1 cellular context compared by ENCODE assay signal in the genomic region with DNA sequence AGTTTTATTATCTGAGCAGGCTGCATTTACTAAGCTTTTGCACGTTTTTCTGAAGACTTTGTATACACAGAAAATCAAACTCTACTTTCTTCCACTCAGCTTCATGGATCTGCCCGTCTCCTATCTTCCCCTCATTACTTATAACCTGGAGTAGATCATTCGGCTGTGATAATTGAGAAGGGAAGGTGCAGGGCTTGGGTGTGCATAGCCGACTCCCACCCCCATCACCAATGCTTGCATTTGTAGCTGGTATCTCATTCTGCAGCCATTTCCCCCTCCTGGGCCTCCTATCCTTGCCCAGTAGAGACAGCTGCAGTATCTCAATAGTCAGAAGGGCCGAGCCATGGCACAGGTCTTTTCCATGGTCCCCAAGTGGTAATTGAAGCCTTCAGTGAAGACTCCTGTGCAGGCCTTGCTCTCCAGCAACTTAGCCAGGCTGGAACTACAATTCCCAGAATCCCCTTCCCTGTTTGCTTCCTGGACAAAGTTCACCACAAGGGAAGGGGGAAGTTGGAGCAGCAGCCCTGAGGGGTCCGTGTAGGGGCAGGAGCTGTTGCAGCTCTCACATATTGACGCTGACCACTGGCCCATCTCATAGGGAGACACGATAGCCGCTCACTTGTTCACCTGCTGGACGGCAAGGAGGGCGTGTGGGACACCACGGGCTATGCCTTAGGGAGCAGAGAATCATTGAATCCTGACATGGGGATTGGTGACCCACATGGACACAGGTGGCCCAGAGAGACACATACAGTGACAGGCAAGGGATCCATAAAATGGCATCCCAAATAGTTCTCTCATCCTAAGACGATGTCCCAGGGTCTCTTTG.
TF ChIP-seq lines count a peak whose summit lies in the region.

No MANE protein-coding gene starts in this region.

TF ChIP-seq in K562, 482 proteins besides CTCF, POLR2A, EP300 and RAD21 (continued from another document and continues in another):
- no peak for TF ChIP-seq KDM1A (IDR thresholded peaks at IDR 0.05)
- TF ChIP-seq, protein P1, sequence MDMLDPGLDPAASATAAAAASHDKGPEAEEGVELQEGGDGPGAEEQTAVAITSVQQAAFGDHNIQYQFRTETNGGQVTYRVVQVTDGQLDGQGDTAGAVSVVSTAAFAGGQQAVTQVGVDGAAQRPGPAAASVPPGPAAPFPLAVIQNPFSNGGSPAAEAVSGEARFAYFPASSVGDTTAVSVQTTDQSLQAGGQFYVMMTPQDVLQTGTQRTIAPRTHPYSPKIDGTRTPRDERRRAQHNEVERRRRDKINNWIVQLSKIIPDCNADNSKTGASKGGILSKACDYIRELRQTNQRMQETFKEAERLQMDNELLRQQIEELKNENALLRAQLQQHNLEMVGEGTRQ (CRISPR knock-in tag; IDR thresholded peaks at IDR 0.05): no peak
- TF ChIP-seq NFXL1 (CRISPR knock-in tag; IDR thresholded peaks at IDR 0.05): no peak
- TF ChIP-seq, protein P2, sequence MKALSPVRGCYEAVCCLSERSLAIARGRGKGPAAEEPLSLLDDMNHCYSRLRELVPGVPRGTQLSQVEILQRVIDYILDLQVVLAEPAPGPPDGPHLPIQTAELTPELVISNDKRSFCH (CRISPR knock-in tag; IDR thresholded peaks at IDR 0.05): no peak
- TF ChIP-seq, protein P2 (tag; IDR thresholded peaks at IDR 0.05): 0 out of 2 replicates have a peak, but pooled peaks have one; percentile 56
- no peak for TF ChIP-seq U2AF1 (optimal IDR thresholded peaks at IDR 0.05; ENCODE audit: low read depth, low read length)
- TF ChIP-seq NCOA6 (IDR thresholded peaks at IDR 0.05): no peak
- no peak for TF ChIP-seq GATAD2A (IDR thresholded peaks at IDR 0.05)
- no peak for TF ChIP-seq FOXJ2 (tag; IDR thresholded peaks at IDR 0.05)
- TF ChIP-seq, protein P3, sequence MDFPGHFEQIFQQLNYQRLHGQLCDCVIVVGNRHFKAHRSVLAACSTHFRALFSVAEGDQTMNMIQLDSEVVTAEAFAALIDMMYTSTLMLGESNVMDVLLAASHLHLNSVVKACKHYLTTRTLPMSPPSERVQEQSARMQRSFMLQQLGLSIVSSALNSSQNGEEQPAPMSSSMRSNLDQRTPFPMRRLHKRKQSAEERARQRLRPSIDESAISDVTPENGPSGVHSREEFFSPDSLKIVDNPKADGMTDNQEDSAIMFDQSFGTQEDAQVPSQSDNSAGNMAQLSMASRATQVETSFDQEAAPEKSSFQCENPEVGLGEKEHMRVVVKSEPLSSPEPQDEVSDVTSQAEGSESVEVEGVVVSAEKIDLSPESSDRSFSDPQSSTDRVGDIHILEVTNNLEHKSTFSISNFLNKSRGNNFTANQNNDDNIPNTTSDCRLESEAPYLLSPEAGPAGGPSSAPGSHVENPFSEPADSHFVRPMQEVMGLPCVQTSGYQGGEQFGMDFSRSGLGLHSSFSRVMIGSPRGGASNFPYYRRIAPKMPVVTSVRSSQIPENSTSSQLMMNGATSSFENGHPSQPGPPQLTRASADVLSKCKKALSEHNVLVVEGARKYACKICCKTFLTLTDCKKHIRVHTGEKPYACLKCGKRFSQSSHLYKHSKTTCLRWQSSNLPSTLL (IDR thresholded peaks at IDR 0.05): no peak
- no peak for TF ChIP-seq ZNF133 (CRISPR knock-in tag; IDR thresholded peaks at IDR 0.05)
- no peak for TF ChIP-seq SMARCA4 (IDR thresholded peaks at IDR 0.05)
- no peak for TF ChIP-seq RBM14 (IDR thresholded peaks at IDR 0.05; ENCODE audit: borderline replicate concordance, insufficient read depth, low read depth, low read length)
- TF ChIP-seq, protein P4, sequence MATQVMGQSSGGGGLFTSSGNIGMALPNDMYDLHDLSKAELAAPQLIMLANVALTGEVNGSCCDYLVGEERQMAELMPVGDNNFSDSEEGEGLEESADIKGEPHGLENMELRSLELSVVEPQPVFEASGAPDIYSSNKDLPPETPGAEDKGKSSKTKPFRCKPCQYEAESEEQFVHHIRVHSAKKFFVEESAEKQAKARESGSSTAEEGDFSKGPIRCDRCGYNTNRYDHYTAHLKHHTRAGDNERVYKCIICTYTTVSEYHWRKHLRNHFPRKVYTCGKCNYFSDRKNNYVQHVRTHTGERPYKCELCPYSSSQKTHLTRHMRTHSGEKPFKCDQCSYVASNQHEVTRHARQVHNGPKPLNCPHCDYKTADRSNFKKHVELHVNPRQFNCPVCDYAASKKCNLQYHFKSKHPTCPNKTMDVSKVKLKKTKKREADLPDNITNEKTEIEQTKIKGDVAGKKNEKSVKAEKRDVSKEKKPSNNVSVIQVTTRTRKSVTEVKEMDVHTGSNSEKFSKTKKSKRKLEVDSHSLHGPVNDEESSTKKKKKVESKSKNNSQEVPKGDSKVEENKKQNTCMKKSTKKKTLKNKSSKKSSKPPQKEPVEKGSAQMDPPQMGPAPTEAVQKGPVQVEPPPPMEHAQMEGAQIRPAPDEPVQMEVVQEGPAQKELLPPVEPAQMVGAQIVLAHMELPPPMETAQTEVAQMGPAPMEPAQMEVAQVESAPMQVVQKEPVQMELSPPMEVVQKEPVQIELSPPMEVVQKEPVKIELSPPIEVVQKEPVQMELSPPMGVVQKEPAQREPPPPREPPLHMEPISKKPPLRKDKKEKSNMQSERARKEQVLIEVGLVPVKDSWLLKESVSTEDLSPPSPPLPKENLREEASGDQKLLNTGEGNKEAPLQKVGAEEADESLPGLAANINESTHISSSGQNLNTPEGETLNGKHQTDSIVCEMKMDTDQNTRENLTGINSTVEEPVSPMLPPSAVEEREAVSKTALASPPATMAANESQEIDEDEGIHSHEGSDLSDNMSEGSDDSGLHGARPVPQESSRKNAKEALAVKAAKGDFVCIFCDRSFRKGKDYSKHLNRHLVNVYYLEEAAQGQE (CRISPR knock-in tag; IDR thresholded peaks at IDR 0.05; ENCODE audit: low read depth): no peak; the same call in 1 of the 2 replicates
- TF ChIP-seq TAF9B (IDR thresholded peaks at IDR 0.05; ENCODE audit: partially characterized antibody): no peak
- no peak for TF ChIP-seq ARHGAP35 (IDR thresholded peaks at IDR 0.05; ENCODE audit: partially characterized antibody)
- TF ChIP-seq RBM34 (IDR thresholded peaks at IDR 0.05; ENCODE audit: borderline replicate concordance, insufficient read depth, low read length): no peak
- TF ChIP-seq TFAM (CRISPR knock-in tag; conservative IDR thresholded peaks at IDR 0.05): no peak
- no peak for TF ChIP-seq TGIF2 (CRISPR knock-in tag; IDR thresholded peaks at IDR 0.05)
- TF ChIP-seq NFATC3 (IDR thresholded peaks at IDR 0.05): no peak
- TF ChIP-seq ZNF212 (CRISPR knock-in tag; IDR thresholded peaks at IDR 0.05): no peak
- no peak for TF ChIP-seq OTX1 (CRISPR knock-in tag; IDR thresholded peaks at IDR 0.05)
- TF ChIP-seq HMG20A (CRISPR knock-in tag; conservative IDR thresholded peaks at IDR 0.05): no peak
- TF ChIP-seq NRF1 (conservative IDR thresholded peaks at IDR 0.05 in 1 of 2, IDR thresholded peaks at IDR 0.05 in 1 of 2): no peak
- TF ChIP-seq SPI1 (IDR thresholded peaks at IDR 0.05; ENCODE audit: borderline replicate concordance, low read depth, low read length): peak; percentile 57; the same call in 1 of the 2 replicates
- TF ChIP-seq, protein P5, sequence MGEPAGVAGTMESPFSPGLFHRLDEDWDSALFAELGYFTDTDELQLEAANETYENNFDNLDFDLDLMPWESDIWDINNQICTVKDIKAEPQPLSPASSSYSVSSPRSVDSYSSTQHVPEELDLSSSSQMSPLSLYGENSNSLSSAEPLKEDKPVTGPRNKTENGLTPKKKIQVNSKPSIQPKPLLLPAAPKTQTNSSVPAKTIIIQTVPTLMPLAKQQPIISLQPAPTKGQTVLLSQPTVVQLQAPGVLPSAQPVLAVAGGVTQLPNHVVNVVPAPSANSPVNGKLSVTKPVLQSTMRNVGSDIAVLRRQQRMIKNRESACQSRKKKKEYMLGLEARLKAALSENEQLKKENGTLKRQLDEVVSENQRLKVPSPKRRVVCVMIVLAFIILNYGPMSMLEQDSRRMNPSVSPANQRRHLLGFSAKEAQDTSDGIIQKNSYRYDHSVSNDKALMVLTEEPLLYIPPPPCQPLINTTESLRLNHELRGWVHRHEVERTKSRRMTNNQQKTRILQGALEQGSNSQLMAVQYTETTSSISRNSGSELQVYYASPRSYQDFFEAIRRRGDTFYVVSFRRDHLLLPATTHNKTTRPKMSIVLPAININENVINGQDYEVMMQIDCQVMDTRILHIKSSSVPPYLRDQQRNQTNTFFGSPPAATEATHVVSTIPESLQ (CRISPR knock-in tag; IDR thresholded peaks at IDR 0.05): no peak
- TF ChIP-seq, protein P6, sequence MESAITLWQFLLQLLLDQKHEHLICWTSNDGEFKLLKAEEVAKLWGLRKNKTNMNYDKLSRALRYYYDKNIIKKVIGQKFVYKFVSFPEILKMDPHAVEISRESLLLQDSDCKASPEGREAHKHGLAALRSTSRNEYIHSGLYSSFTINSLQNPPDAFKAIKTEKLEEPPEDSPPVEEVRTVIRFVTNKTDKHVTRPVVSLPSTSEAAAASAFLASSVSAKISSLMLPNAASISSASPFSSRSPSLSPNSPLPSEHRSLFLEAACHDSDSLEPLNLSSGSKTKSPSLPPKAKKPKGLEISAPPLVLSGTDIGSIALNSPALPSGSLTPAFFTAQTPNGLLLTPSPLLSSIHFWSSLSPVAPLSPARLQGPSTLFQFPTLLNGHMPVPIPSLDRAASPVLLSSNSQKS (CRISPR knock-in tag; IDR thresholded peaks at IDR 0.05): no peak
- TF ChIP-seq POU5F1 (IDR thresholded peaks at IDR 0.05; ENCODE audit: borderline replicate concordance, low read depth, low read length, partially characterized antibody): no peak
- no peak for TF ChIP-seq ZNF253 (CRISPR knock-in tag; conservative IDR thresholded peaks at IDR 0.05)
- no peak for TF ChIP-seq BCOR (IDR thresholded peaks at IDR 0.05)
- TF ChIP-seq RBM17 (IDR thresholded peaks at IDR 0.05; ENCODE audit: borderline replicate concordance, low read depth, low read length): no peak
- TF ChIP-seq TCF7 (IDR thresholded peaks at IDR 0.05; ENCODE audit: borderline replicate concordance): no peak
- no peak for TF ChIP-seq PTTG1 (tag; IDR thresholded peaks at IDR 0.05; ENCODE audit: low read depth)
- TF ChIP-seq, protein P7, sequence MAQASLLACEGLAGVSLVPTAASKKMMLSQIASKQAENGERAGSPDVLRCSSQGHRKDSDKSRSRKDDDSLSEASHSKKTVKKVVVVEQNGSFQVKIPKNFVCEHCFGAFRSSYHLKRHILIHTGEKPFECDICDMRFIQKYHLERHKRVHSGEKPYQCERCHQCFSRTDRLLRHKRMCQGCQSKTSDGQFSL (CRISPR knock-in tag; IDR thresholded peaks at IDR 0.05): no peak
- TF ChIP-seq, protein P7 (tag; IDR thresholded peaks at IDR 0.05): no peak
- TF ChIP-seq, protein P8, sequence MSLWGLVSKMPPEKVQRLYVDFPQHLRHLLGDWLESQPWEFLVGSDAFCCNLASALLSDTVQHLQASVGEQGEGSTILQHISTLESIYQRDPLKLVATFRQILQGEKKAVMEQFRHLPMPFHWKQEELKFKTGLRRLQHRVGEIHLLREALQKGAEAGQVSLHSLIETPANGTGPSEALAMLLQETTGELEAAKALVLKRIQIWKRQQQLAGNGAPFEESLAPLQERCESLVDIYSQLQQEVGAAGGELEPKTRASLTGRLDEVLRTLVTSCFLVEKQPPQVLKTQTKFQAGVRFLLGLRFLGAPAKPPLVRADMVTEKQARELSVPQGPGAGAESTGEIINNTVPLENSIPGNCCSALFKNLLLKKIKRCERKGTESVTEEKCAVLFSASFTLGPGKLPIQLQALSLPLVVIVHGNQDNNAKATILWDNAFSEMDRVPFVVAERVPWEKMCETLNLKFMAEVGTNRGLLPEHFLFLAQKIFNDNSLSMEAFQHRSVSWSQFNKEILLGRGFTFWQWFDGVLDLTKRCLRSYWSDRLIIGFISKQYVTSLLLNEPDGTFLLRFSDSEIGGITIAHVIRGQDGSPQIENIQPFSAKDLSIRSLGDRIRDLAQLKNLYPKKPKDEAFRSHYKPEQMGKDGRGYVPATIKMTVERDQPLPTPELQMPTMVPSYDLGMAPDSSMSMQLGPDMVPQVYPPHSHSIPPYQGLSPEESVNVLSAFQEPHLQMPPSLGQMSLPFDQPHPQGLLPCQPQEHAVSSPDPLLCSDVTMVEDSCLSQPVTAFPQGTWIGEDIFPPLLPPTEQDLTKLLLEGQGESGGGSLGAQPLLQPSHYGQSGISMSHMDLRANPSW (CRISPR knock-in tag; IDR thresholded peaks at IDR 0.05): no peak
- no peak for TF ChIP-seq RFX7 (CRISPR knock-in tag; IDR thresholded peaks at IDR 0.05)
- no peak for TF ChIP-seq STAT5B (CRISPR knock-in tag; IDR thresholded peaks at IDR 0.05)
- no peak for TF ChIP-seq ZNF174 (CRISPR knock-in tag; IDR thresholded peaks at IDR 0.05)
- no peak for TF ChIP-seq ZNF551 (CRISPR knock-in tag; IDR thresholded peaks at IDR 0.05)
- TF ChIP-seq, protein P9, sequence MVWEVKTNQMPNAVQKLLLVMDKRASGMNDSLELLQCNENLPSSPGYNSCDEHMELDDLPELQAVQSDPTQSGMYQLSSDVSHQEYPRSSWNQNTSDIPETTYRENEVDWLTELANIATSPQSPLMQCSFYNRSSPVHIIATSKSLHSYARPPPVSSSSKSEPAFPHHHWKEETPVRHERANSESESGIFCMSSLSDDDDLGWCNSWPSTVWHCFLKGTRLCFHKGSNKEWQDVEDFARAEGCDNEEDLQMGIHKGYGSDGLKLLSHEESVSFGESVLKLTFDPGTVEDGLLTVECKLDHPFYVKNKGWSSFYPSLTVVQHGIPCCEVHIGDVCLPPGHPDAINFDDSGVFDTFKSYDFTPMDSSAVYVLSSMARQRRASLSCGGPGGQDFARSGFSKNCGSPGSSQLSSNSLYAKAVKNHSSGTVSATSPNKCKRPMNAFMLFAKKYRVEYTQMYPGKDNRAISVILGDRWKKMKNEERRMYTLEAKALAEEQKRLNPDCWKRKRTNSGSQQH (CRISPR knock-in tag; IDR thresholded peaks at IDR 0.05): no peak
- no peak for TF ChIP-seq ZNF431 (CRISPR knock-in tag; IDR thresholded peaks at IDR 0.05)
- no peak for TF ChIP-seq MCM3 (IDR thresholded peaks at IDR 0.05)
- peak; percentile 38; the same call in 1 of the 2 replicates for TF ChIP-seq TAF7 (tag; IDR thresholded peaks at IDR 0.05)
